Comparison of ENCODE assay signal across 20 cellular contexts in the genomic region with DNA sequence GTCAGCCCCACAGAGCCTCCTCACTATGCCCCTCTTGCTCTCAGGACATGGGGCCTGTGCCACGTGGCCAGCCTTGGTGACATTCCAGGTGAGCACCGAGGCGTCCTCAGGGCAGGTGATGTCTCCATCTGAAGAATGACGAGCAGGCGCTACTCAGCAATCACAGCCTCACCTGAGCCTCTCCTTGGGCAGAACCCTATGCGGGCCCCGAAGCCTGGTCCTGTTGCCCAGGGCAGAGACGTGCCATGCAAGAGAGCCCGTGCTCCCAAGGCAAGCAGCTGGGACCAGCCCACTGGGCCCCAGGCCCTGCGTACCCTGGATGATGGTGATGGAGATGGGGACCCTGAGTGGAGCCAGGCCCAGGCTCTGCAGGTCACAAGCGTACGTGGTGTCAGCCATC. TPM values are rescaled to one million over a fixed set of nuclear protein-coding genes. Genes with fewer than 3 reads are reported as not detected.
"Had no signal": no experiment of that assay in that cellular context is flagged by ENCODE, and none has a peak within 500 bp of the region (broad histone marks: within the 10 kb centered on the region; RNA-seq: fewer than 3 reads in every experiment).

No MANE protein-coding gene starts in this region.

- H3K4me1 ChIP-seq: colonic mucosa, parathyroid adenoma, stomach, thyroid gland had no signal

- H3K27ac ChIP-seq: colonic mucosa, parathyroid adenoma, stomach, thyroid gland had no signal

- DNase-seq: colonic mucosa; dermis blood vessel endothelial cell; effector memory CD4-positive, alpha-beta T cell; hypothalamus; immature natural killer cell; mesenchymal stem cell; mucosa of descending colon; naive B cell; stimulated activated CD4-positive, alpha-beta T cell treated with anti-CD3 and anti-CD28 coated beads, Interleukin-12 subunit alpha, Interleukin-12 subunit beta, amount 100 ng/mL, for 4 hours; stimulated activated CD4-positive, alpha-beta T cell treated with anti-CD3 and anti-CD28 coated beads, Interleukin-1b, Interleukin-23, amount 100 ng/mL, for 48 hours; stimulated activated CD4-positive, alpha-beta T cell treated with anti-CD3 and anti-CD28 coated beads, Interleukin-4, amount 100 ng/mL, for 1 hour; stimulated activated CD8-positive, alpha-beta memory T cell treated with anti-CD3 and anti-CD28 coated beads, Interleukin-4, amount 100 ng/mL, for 48 hours; stimulated activated naive CD4-positive, alpha-beta T cell treated with Interleukin-2 at 50 U/mL for 16 hours; stomach had no signal

- H3K4me2 ChIP-seq: smooth muscle cell had no signal

- H3K79me2 ChIP-seq: parathyroid adenoma had no signal

- H3K9ac ChIP-seq: parathyroid adenoma had no signal

- H3K36me3 ChIP-seq: colonic mucosa, stomach, thyroid gland had no signal

- H3K4me3 ChIP-seq: colonic mucosa, lung, mucosa of descending colon, smooth muscle cell, stomach, thyroid gland had no signal

- ATAC-seq: mucosa of descending colon, sciatic nerve had no signal

- H3K9me3 ChIP-seq: colonic mucosa, mucosa of descending colon, stomach, thyroid gland had no signal

- H2AFZ ChIP-seq: parathyroid adenoma had no signal

- H3K27me3 ChIP-seq: colonic mucosa, stomach, thyroid gland had no signal

RNA-seq across cellular contexts. Expression of gene ADGRF3, which starts 33.1 kb away (rescaled TPM):
- total RNA-seq: dermis blood vessel endothelial cell, sciatic nerve, smooth muscle cell, subcutaneous adipose tissue had no signal
